8 cellular contexts compared by ENCODE assay signal in genomic region chr17:1186923-1187771, GRCh38.
DNase-seq lines count a peak whose midpoint lies in the region; ATAC-seq, FAIRE-seq and TF ChIP-seq lines count a peak whose summit lies in the region.

No MANE protein-coding gene starts in this region.

- H3K9me3 ChIP-seq in neutrophil, result no peaks in the 10 kb centered on the region
- no peaks in the 10 kb centered on the region for H3K9me3 ChIP-seq in subcutaneous abdominal adipose tissue (ENCODE audit: control insufficient read depth in 5 of 5, low read length in 5 of 5)

- TF ChIP-seq CTCF in neutrophil (IDR thresholded peaks at IDR 0.05), result peak; percentile 88

- H3K27me3 ChIP-seq in neutrophil, result peaks cover 27% of the 10 kb centered on the region
- H3K27me3 ChIP-seq in subcutaneous abdominal adipose tissue (ENCODE audit: control insufficient read depth in 5 of 5, insufficient read depth in 4 of 5, low read length in 5 of 5), result peaks cover 0 to 3% (median 0%) of the 10 kb centered on the region in 5 donors

- H3K4me3 ChIP-seq in neutrophil (ENCODE audit: low read depth in 1 of 2, low read length in 1 of 2) (no peak overlapping the region), subcutaneous abdominal adipose tissue (ENCODE audit: low read depth in 1 of 5, low read length in 5 of 5) (peak overlapping the region in 4 of 5 donors; percentile 20 to 59 (median 32))

- H3K27ac ChIP-seq in neutrophil (no peak overlapping the region), subcutaneous abdominal adipose tissue (ENCODE audit: low read depth, low read length) (peak overlapping the region; percentile 54)

- peaks cover 0 to 4% of the 10 kb centered on the region in 2 experiments for H3K4me1 ChIP-seq in neutrophil (ENCODE audit: control insufficient read depth in 1 of 2, insufficient read depth in 1 of 2, low read depth in 1 of 2, low read length in 1 of 2)
- H3K4me1 ChIP-seq in subcutaneous abdominal adipose tissue (ENCODE audit: control insufficient read depth in 5 of 5, insufficient read depth in 5 of 5, low read length in 5 of 5), result peaks cover 18 to 58% (median 52%) of the 10 kb centered on the region in 5 donors

- H3K36me3 ChIP-seq in neutrophil, result no peaks in the 10 kb centered on the region
- H3K36me3 ChIP-seq in subcutaneous abdominal adipose tissue (ENCODE audit: control insufficient read depth in 5 of 5, insufficient read depth in 5 of 5, low read length in 5 of 5), result no peaks in the 10 kb centered on the region

- peak overlapping the region in 2 of 5 donors; percentile 40 to 61 for H3K9ac ChIP-seq in subcutaneous abdominal adipose tissue (ENCODE audit: low read length in 5 of 5)

- ATAC-seq in HG02840 (IDR thresholded peaks at IDR 0.05; ENCODE audit: low FRiP score, unreplicated experiment), result no peak

- FAIRE-seq in HTR-8/SVneo (lab: Jason Lieb, UNC), result peak; percentile 59

- DNase-seq in COR-L47 (lab: John Stamatoyannopoulos, UW) (peak; percentile 28), HTR-8/SVneo (ENCODE audit: insufficient read length, low spot score) (peak; percentile 93), SIG-M5 treated with dmso at 0.1 percent for 504 hours (lab: John Stamatoyannopoulos, UW; ENCODE audit: unreplicated experiment) (peak; percentile 72), foreskin melanocyte (peak; percentile 85)
- DNase-seq in activated gamma-delta T cell treated with anti-CD3 and anti-CD28 coated beads, Interleukin-2, amount 50 U/mL, for 16 hours (ENCODE audit: low read depth), result peak; percentile 60

Comparison
In these comparisons a context has a peak if more than half of its experiments do, and no peak if none do; other contexts are left out.
1. DNase-seq: peak in every context shown above with its lines; median percentile 93 in HTR-8/SVneo; 85 in foreskin melanocyte; 72 in SIG-M5 treated with dmso at 0.1 percent for 504 hours; 60 in activated gamma-delta T cell treated with anti-CD3 and anti-CD28 coated beads, Interleukin-2, amount 50 U/mL, for 16 hours; 28 in COR-L47.
2. H3K4me3 ChIP-seq: peak in subcutaneous abdominal adipose tissue (4 of 5); none in neutrophil (0 of 2).